8 cellular contexts compared by ENCODE assay signal in the genomic region with DNA sequence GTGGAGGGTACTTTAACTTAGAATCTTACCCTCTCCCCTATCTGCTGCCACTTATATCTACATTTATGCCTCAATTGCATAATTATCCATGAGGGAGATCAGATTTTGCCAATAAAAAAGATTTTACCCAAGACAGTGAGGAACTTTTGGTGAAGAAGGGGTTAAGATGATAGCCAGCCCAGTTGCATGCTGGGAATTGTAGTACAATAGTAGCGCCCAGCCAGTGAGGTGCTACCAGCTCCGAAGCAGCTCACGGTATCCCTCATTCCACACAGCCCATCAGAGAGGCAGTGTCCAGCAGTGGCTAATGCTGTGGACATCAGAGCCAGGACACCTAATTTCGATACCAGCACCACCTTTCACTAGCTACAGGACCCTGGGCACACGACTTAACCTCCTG. TPM values are rescaled to one million over a fixed set of nuclear protein-coding genes. Genes with fewer than 3 reads are reported as not detected.
DNase-seq lines count a peak whose midpoint lies in the region; ATAC-seq and TF ChIP-seq lines count a peak whose summit lies in the region.

No MANE protein-coding gene starts in this region.

- H3K4me1 Mint-ChIP-seq in activated CD8-positive, alpha-beta T cell treated with anti-CD3 and anti-CD28 coated beads for 36 hours (ENCODE audit: low read depth): peaks cover 2% of the 10 kb centered on the region
- H3K4me1 Mint-ChIP-seq in activated CD8-positive, alpha-beta T cell treated with anti-CD3 and anti-CD28 coated beads, Interleukin-2, amount 10 ng/mL, durations not matched to agents 7 days and 5 days (ENCODE audit: low read depth): no peaks in the 10 kb centered on the region
- H3K4me1 Mint-ChIP-seq in T-helper 17 cell: no peaks in the 10 kb centered on the region

- H3K4me1 ChIP-seq in right cardiac atrium (ENCODE audit: control insufficient read depth, insufficient read depth, low read length): peaks cover 7% of the 10 kb centered on the region

- intact Hi-C loops in activated CD8-positive, alpha-beta T cell treated with anti-CD3 and anti-CD28 coated beads for 36 hours (cut with micrococcal nuclease): no loop called here
- intact Hi-C loops in right cardiac atrium (cut with DNase I): no loop called here

- DNase-seq in activated CD8-positive, alpha-beta T cell treated with anti-CD3 and anti-CD28 coated beads for 36 hours: peak; percentile 3
- no peak for DNase-seq in activated CD8-positive, alpha-beta T cell treated with anti-CD3 and anti-CD28 coated beads, Interleukin-2, amount 10 ng/mL, durations not matched to agents 7 days and 5 days
- no peak for DNase-seq in T-helper 17 cell
- no peak for DNase-seq in right cardiac atrium
- peak; percentile 68 for DNase-seq in superior temporal gyrus (ENCODE audit: extremely low spot score)
- DNase-seq in NCI-H1105 (lab: John Stamatoyannopoulos, UW): no peak

- H3K4me3 Mint-ChIP-seq in activated CD8-positive, alpha-beta T cell treated with anti-CD3 and anti-CD28 coated beads for 36 hours: no peak overlapping the region
- H3K4me3 Mint-ChIP-seq in activated CD8-positive, alpha-beta T cell treated with anti-CD3 and anti-CD28 coated beads, Interleukin-2, amount 10 ng/mL, durations not matched to agents 7 days and 5 days: no peak overlapping the region
- H3K4me3 Mint-ChIP-seq in T-helper 17 cell: peak overlapping the region; percentile 39

- H3K27ac ChIP-seq in right cardiac atrium (ENCODE audit: low read length): no peak overlapping the region

- WGBS in right cardiac atrium: 4% methylated on average over 5 of the region's 5 CpGs

- no peaks in the 10 kb centered on the region for H3K9me3 Mint-ChIP-seq in activated CD8-positive, alpha-beta T cell treated with anti-CD3 and anti-CD28 coated beads for 36 hours
- H3K9me3 Mint-ChIP-seq in activated CD8-positive, alpha-beta T cell treated with anti-CD3 and anti-CD28 coated beads, Interleukin-2, amount 10 ng/mL, durations not matched to agents 7 days and 5 days (ENCODE audit: insufficient read depth): no peaks in the 10 kb centered on the region

- no peak for TF ChIP-seq CTCF in activated CD8-positive, alpha-beta T cell treated with anti-CD3 and anti-CD28 coated beads for 36 hours (IDR thresholded peaks at IDR 0.05)

- POLR2A ChIA-PET in activated CD8-positive, alpha-beta T cell treated with anti-CD3 and anti-CD28 coated beads for 36 hours (lab: Charles Lee): interaction anchor here (0.9 kb wide), 1 partner anchor 58 kb away, joined by 3 read pairs; no protein-coding TSS in a partner anchor
- POLR2A ChIA-PET in activated CD8-positive, alpha-beta T cell treated with anti-CD3 and anti-CD28 coated beads, Interleukin-2, amount 10 ng/mL, durations not matched to agents 7 days and 5 days (lab: Charles Lee): no interaction called here

- H3K9me3 ChIP-seq in T-helper 17 cell (ENCODE audit: control insufficient read depth, low read length, poor library complexity, severe bottlenecking): no peaks in the 10 kb centered on the region
- H3K9me3 ChIP-seq in right cardiac atrium (ENCODE audit: control insufficient read depth, low read length): no peaks in the 10 kb centered on the region

- no peaks in the 10 kb centered on the region for H3K36me3 Mint-ChIP-seq in activated CD8-positive, alpha-beta T cell treated with anti-CD3 and anti-CD28 coated beads for 36 hours (ENCODE audit: low read depth)
- no peaks in the 10 kb centered on the region for H3K36me3 Mint-ChIP-seq in activated CD8-positive, alpha-beta T cell treated with anti-CD3 and anti-CD28 coated beads, Interleukin-2, amount 10 ng/mL, durations not matched to agents 7 days and 5 days (ENCODE audit: low read depth)
- H3K36me3 Mint-ChIP-seq in T-helper 17 cell (ENCODE audit: low read depth): peaks cover 3% of the 10 kb centered on the region

- no peaks in the 10 kb centered on the region for H3K27me3 ChIP-seq in right cardiac atrium (ENCODE audit: control insufficient read depth, insufficient read depth)

- CTCF ChIA-PET in activated CD8-positive, alpha-beta T cell treated with anti-CD3 and anti-CD28 coated beads for 36 hours (lab: Charles Lee): no interaction called here
- CTCF ChIA-PET in activated CD8-positive, alpha-beta T cell treated with anti-CD3 and anti-CD28 coated beads, Interleukin-2, amount 10 ng/mL, durations not matched to agents 7 days and 5 days (lab: Charles Lee): no interaction called here

- H3K4me3 ChIP-seq in right cardiac atrium (ENCODE audit: low read length): peak overlapping the region; percentile 12

- no peak overlapping the region for H3K27ac Mint-ChIP-seq in activated CD8-positive, alpha-beta T cell treated with anti-CD3 and anti-CD28 coated beads for 36 hours
- H3K27ac Mint-ChIP-seq in activated CD8-positive, alpha-beta T cell treated with anti-CD3 and anti-CD28 coated beads, Interleukin-2, amount 10 ng/mL, durations not matched to agents 7 days and 5 days: no peak overlapping the region
- H3K27ac Mint-ChIP-seq in T-helper 17 cell: no peak overlapping the region

- no peak for ATAC-seq in activated CD8-positive, alpha-beta T cell treated with anti-CD3 and anti-CD28 coated beads for 36 hours
- no peak for ATAC-seq in activated CD8-positive, alpha-beta T cell treated with anti-CD3 and anti-CD28 coated beads, Interleukin-2, amount 10 ng/mL, durations not matched to agents 7 days and 5 days
- ATAC-seq in T-helper 17 cell (peak; percentile 60), right cardiac atrium (peak; percentile 58 to 74), HG02571 (IDR thresholded peaks at IDR 0.05; ENCODE audit: unreplicated experiment) (no peak), HG03521 (IDR thresholded peaks at IDR 0.05; ENCODE audit: unreplicated experiment) (no peak)

- peaks cover 14% of the 10 kb centered on the region for H3K27me3 Mint-ChIP-seq in activated CD8-positive, alpha-beta T cell treated with anti-CD3 and anti-CD28 coated beads for 36 hours
- H3K27me3 Mint-ChIP-seq in activated CD8-positive, alpha-beta T cell treated with anti-CD3 and anti-CD28 coated beads, Interleukin-2, amount 10 ng/mL, durations not matched to agents 7 days and 5 days (ENCODE audit: low read depth): peaks cover 12% of the 10 kb centered on the region
- H3K27me3 Mint-ChIP-seq in T-helper 17 cell: peaks cover 35% of the 10 kb centered on the region

RNA-seq across cellular contexts. Expression of gene LGI1, which starts 5.9 kb away (rescaled TPM):
- not detected for total RNA-seq in activated CD8-positive, alpha-beta T cell treated with anti-CD3 and anti-CD28 coated beads for 36 hours
- total RNA-seq in activated CD8-positive, alpha-beta T cell treated with anti-CD3 and anti-CD28 coated beads, Interleukin-2, amount 10 ng/mL, durations not matched to agents 7 days and 5 days: not detected
- total RNA-seq in T-helper 17 cell (not detected), right cardiac atrium (under 1 TPM in 3 of 4 donors, not detected in 1; 0.21 to 0.57 (median 0.45) TPM)
- 0.68 TPM for polyA plus RNA-seq in right cardiac atrium

RNA-seq across cellular contexts. Expression of gene FRA10AC1, which starts 49.4 kb away (rescaled TPM):
- total RNA-seq in activated CD8-positive, alpha-beta T cell treated with anti-CD3 and anti-CD28 coated beads for 36 hours: 10 to 100 TPM; 15.1 to 15.8 TPM
- 1 to 10 TPM; 5.4 to 6.0 TPM for total RNA-seq in activated CD8-positive, alpha-beta T cell treated with anti-CD3 and anti-CD28 coated beads, Interleukin-2, amount 10 ng/mL, durations not matched to agents 7 days and 5 days
- total RNA-seq in T-helper 17 cell: 10 to 100 TPM; 13.9 to 17.5 TPM
- 10 to 100 TPM; 16.1 to 28.0 (median 21.2) TPM for total RNA-seq in right cardiac atrium
- polyA plus RNA-seq in right cardiac atrium: 17.6 TPM

Comparison
In these comparisons a context has a peak if more than half of its experiments do, and no peak if none do; other contexts are left out.
1. DNase-seq: peak in activated CD8-positive, alpha-beta T cell treated with anti-CD3 and anti-CD28 coated beads for 36 hours (single experiment) and superior temporal gyrus (single experiment); none in activated CD8-positive, alpha-beta T cell treated with anti-CD3 and anti-CD28 coated beads, Interleukin-2, amount 10 ng/mL, durations not matched to agents 7 days and 5 days (single experiment), T-helper 17 cell (0 of 3), right cardiac atrium (0 of 3) and NCI-H1105 (single experiment).
2. ATAC-seq: peak in T-helper 17 cell (single experiment) and right cardiac atrium (2 of 2); none in activated CD8-positive, alpha-beta T cell treated with anti-CD3 and anti-CD28 coated beads for 36 hours (single experiment), activated CD8-positive, alpha-beta T cell treated with anti-CD3 and anti-CD28 coated beads, Interleukin-2, amount 10 ng/mL, durations not matched to agents 7 days and 5 days (single experiment), HG02571 (single experiment) and HG03521 (single experiment).